Comparison of ENCODE assay signal across 8 cellular contexts in genomic region chr11:9461068-9461759, GRCh38. TPM values are rescaled to one million over a fixed set of nuclear protein-coding genes. Genes with fewer than 3 reads are reported as not detected.
A peak's percentile ranks its signal among the peaks of the same experiment; 100 is the strongest.
DNase-seq lines count a peak whose midpoint lies in the region; ATAC-seq and TF ChIP-seq lines count a peak whose summit lies in the region.

No MANE protein-coding gene starts in this region.

- TF ChIP-seq POLR2A in uterus (IDR thresholded peaks at IDR 0.05) = peak; percentile 66 to 86

- H3K27ac ChIP-seq in right atrium auricular region (peak overlapping the region; percentile 99 to 100), uterus (peak overlapping the region; percentile 94 to 100)

- no peaks in the 10 kb centered on the region for H3K27me3 ChIP-seq in right atrium auricular region
- no peaks in the 10 kb centered on the region for H3K27me3 ChIP-seq in uterus

- TF ChIP-seq CTCF in GM13977 (IDR thresholded peaks at IDR 0.05; ENCODE audit: extremely low read depth, insufficient read depth, missing control alignments) (no peak), right atrium auricular region (IDR thresholded peaks at IDR 0.05) (peak in 1 of 2 donors; percentile 32), uterus (IDR thresholded peaks at IDR 0.05) (peak in 2 of 4 experiments; percentile 3 to 8)

- H3K9me3 ChIP-seq in right atrium auricular region (no peaks in the 10 kb centered on the region), uterus (no peaks in the 10 kb centered on the region)

- in situ Hi-C loops in GM13977 (cut with MboI; ENCODE audit: low pct_unique_long_range_greater_than_20kb, low sequenced_read_pairs, unreplicated experiment) = no loop called here

- H3K36me3 ChIP-seq in right atrium auricular region (no peaks in the 10 kb centered on the region), uterus (no peaks in the 10 kb centered on the region)

- H3K4me3 ChIP-seq in right atrium auricular region = peak overlapping the region; percentile 66 to 76
- H3K4me3 ChIP-seq in uterus = peak overlapping the region; percentile 44 to 56

- intact Hi-C loops in uterus (cut with DNase I; ENCODE audit: low total_unique reads) = no loop called here

- DNase-seq in GM13977 (ENCODE audit: low spot score) = peak; percentile 90
- peak; percentile 94 to 98 (median 98) for DNase-seq in NCI-H1417 (lab: John Stamatoyannopoulos, UW)
- peak; percentile 55 to 86 (median 71) for DNase-seq in T-helper 1 cell
- DNase-seq in anterior cingulate cortex (lab: John Stamatoyannopoulos, UW) = peak; percentile 43 to 94 (median 86)
- DNase-seq in right atrium auricular region (ENCODE audit: low spot score) = peak; percentile 86
- peak; percentile 72 for DNase-seq in pulmonary artery endothelial cell (ENCODE audit: low read depth, low spot score)
- DNase-seq in uterus = peak; percentile 89 to 90

- peaks cover 0 to 21% of the 10 kb centered on the region in 2 donors for H3K4me1 ChIP-seq in right atrium auricular region
- peaks cover 14% of the 10 kb centered on the region in 2 donors for H3K4me1 ChIP-seq in uterus

- peak; percentile 57 for ATAC-seq in HG02759 (IDR thresholded peaks at IDR 0.05; ENCODE audit: unreplicated experiment)

RNA-seq across cellular contexts. Expression of gene ZNF143, which starts 0.4 kb away (rescaled TPM):
- total RNA-seq in right atrium auricular region = 10 to 100 TPM; 19.0 to 22.8 TPM
- total RNA-seq in pulmonary artery endothelial cell = 32.2 and 46.4 TPM in 2 replicates
- 100 to 1,000 TPM in 1 of 4 donors, 10 to 100 TPM in 3; 41.6 to 144 (median 44.3) TPM for total RNA-seq in uterus

Comparison
In these comparisons a context has a peak if more than half of its experiments do, and no peak if none do; other contexts are left out.
1. Peak in every context shown above with its lines: DNase-seq, ATAC-seq, H3K4me3 ChIP-seq and H3K27ac ChIP-seq.